8 cellular contexts compared by ENCODE assay signal in genomic region chr3:52086939-52087675, GRCh38. TPM values are rescaled to one million over a fixed set of nuclear protein-coding genes. Genes with fewer than 3 reads are reported as not detected.
DNase-seq lines count a peak whose midpoint lies in the region; ATAC-seq and TF ChIP-seq lines count a peak whose summit lies in the region.

No MANE protein-coding gene starts in this region.

- no peaks in the 10 kb centered on the region for H3K36me3 ChIP-seq in neural progenitor cell

- H3K27ac Mint-ChIP-seq in central memory CD8-positive, alpha-beta T cell (ENCODE audit: low read depth) = peak overlapping the region; percentile 82
- H3K27ac Mint-ChIP-seq in neural progenitor cell = peak overlapping the region; percentile 92

- H3K36me3 Mint-ChIP-seq in central memory CD8-positive, alpha-beta T cell (ENCODE audit: insufficient read depth) = no peaks in the 10 kb centered on the region
- H3K36me3 Mint-ChIP-seq in neural progenitor cell = no peaks in the 10 kb centered on the region

- no peak overlapping the region for H2AFZ ChIP-seq in neural progenitor cell (replicated peaks)

- H3K79me2 ChIP-seq in neural progenitor cell (ENCODE audit: low read depth) = no peaks in the 10 kb centered on the region

- no peaks in the 10 kb centered on the region for H3K9me3 Mint-ChIP-seq in central memory CD8-positive, alpha-beta T cell
- no peaks in the 10 kb centered on the region for H3K9me3 Mint-ChIP-seq in neural progenitor cell

- H3F3A ChIP-seq in neural progenitor cell (ENCODE audit: low read depth) = no peaks in the 10 kb centered on the region

- peaks cover 25% of the 10 kb centered on the region for H3K4me1 Mint-ChIP-seq in central memory CD8-positive, alpha-beta T cell
- peaks cover 51% of the 10 kb centered on the region for H3K4me1 Mint-ChIP-seq in neural progenitor cell

- no peak for ATAC-seq in central memory CD8-positive, alpha-beta T cell (replicated peaks; ENCODE audit: extremely low read depth, poor library complexity, severe bottlenecking)
- no peak for ATAC-seq in GM19463 (IDR thresholded peaks at IDR 0.05; ENCODE audit: unreplicated experiment)

- H3K4me2 ChIP-seq in neural progenitor cell = no peak overlapping the region

- H3K9me3 ChIP-seq in neural progenitor cell (ENCODE audit: low read depth) = no peaks in the 10 kb centered on the region

- H3K4me3 ChIP-seq in neural progenitor cell = no peak overlapping the region

- no peak overlapping the region for H3K9ac ChIP-seq in neural progenitor cell

- no peaks in the 10 kb centered on the region for H3K27me3 ChIP-seq in neural progenitor cell

- peak; percentile 64 for DNase-seq in EL
- peak; percentile 76 to 84 for DNase-seq in Kasumi-1 (lab: John Stamatoyannopoulos, UW)
- no peak for DNase-seq in central memory CD8-positive, alpha-beta T cell (ENCODE audit: low spot score in 2 of 2)
- no peak for DNase-seq in neural progenitor cell (ENCODE audit: low spot score)
- no peak for DNase-seq in effector CD4-positive, alpha-beta T cell
- DNase-seq in NCI-H774 (lab: John Stamatoyannopoulos, UW) = no peak
- no peak for DNase-seq in stimulated activated CD4-positive, alpha-beta T cell treated with anti-CD3 and anti-CD28 coated beads, Interleukin-2, amount 100 ng/mL, for 48 hours

- no peak overlapping the region for H3K4me3 Mint-ChIP-seq in central memory CD8-positive, alpha-beta T cell
- H3K4me3 Mint-ChIP-seq in neural progenitor cell = peak overlapping the region; percentile 28

- H3K27me3 Mint-ChIP-seq in central memory CD8-positive, alpha-beta T cell = no peaks in the 10 kb centered on the region
- H3K27me3 Mint-ChIP-seq in neural progenitor cell (ENCODE audit: insufficient read depth, low read depth) = peaks cover 4% of the 10 kb centered on the region

- H3K27ac ChIP-seq in neural progenitor cell = no peak overlapping the region

- no peaks in the 10 kb centered on the region for H4K20me1 ChIP-seq in neural progenitor cell (ENCODE audit: low read depth)

- no peak for TF ChIP-seq CTCF in neural progenitor cell (IDR thresholded peaks at IDR 0.05)

- peaks cover 20% of the 10 kb centered on the region for H3K4me1 ChIP-seq in neural progenitor cell

RNA-seq across cellular contexts. Expression of gene DUSP7, which starts 30.7 kb away (rescaled TPM):
- total RNA-seq in neural progenitor cell (ENCODE audit: low replicate concordance) = 2.4 and 10.7 TPM in 2 replicates

Comparison
In these comparisons a context has a peak if more than half of its experiments do, and no peak if none do; other contexts are left out.
1. DNase-seq: peak in EL (single experiment) and Kasumi-1 (2 of 2); none in central memory CD8-positive, alpha-beta T cell (0 of 2), neural progenitor cell (single experiment), effector CD4-positive, alpha-beta T cell (single experiment), NCI-H774 (single experiment) and stimulated activated CD4-positive, alpha-beta T cell treated with anti-CD3 and anti-CD28 coated beads, Interleukin-2, amount 100 ng/mL, for 48 hours (0 of 2).